In the genomic region with DNA sequence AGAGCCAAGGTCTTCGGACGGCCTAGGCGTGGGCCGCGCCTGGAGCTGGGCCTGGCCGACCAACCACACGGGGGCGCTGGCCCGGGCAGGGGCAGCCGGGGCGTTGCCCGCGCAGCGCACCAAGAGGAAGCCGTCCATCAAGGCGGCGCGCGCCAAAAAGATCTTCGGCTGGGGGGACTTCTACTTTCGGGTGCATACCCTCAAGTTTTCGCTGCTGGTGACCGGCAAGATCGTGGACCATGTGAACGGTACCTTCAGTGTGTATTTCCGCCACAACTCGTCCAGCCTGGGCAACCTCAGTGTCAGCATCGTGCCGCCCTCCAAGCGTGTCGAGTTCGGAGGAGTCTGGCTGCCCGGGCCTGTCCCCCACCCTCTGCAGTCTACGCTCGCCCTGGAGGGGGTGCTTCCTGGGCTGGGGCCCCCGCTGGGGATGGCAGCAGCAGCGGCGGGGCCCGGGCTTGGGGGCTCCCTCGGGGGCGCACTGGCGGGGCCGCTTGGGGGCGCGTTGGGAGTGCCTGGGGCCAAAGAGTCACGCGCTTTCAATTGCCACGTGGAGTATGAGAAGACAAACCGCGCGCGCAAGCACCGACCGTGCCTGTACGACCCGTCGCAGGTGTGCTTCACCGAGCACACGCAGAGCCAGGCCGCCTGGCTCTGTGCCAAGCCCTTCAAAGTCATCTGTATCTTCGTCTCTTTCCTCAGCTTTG, we compare ENCODE assay signal across 8 cellular contexts. TPM values are rescaled to one million over a fixed set of nuclear protein-coding genes. Genes with fewer than 3 reads are reported as not detected.
DNase-seq lines count a peak whose midpoint lies in the region; ATAC-seq and TF ChIP-seq lines count a peak whose summit lies in the region.

No MANE protein-coding gene starts in this region.

- H3K36me3 ChIP-seq in effector memory CD4-positive, alpha-beta T cell (ENCODE audit: control insufficient read depth, insufficient read depth, low read length) = no peaks in the 10 kb centered on the region
- H3K36me3 ChIP-seq in neuronal stem cell (replicated peaks in 1 of 2; ENCODE audit: control insufficient read depth in 2 of 2, insufficient read depth in 2 of 2, low read length in 2 of 2) = no peaks in the 10 kb centered on the region

- DNase-seq in AG04450 (ENCODE audit: low read depth, low spot score) = no peak
- peak; percentile 91 for DNase-seq in H9
- DNase-seq in activated CD4-positive, alpha-beta T cell treated with anti-CD3 and anti-CD28 coated beads for 1 hour = peak; percentile 49
- peak in 2 of 3 donors; percentile 27 to 47 for DNase-seq in effector memory CD4-positive, alpha-beta T cell
- no peak for DNase-seq in neuronal stem cell (ENCODE audit: low spot score)
- DNase-seq in HuH-7 (ENCODE audit: low spot score) = no peak

- H3T11ph ChIP-seq in H9 (ENCODE audit: low read length) = no peak overlapping the region

- H3K27ac Mint-ChIP-seq in H9 = no peak overlapping the region

- H2BK12ac ChIP-seq in H9 (ENCODE audit: insufficient read length, low read depth, low read length) = no peak overlapping the region
- H2BK12ac ChIP-seq in neuronal stem cell (ENCODE audit: low read length) = peak overlapping the region; percentile 30

- H3K4me3 ChIP-seq in AG04450 (ENCODE audit: low read depth, low read length) = no peak overlapping the region
- H3K4me3 ChIP-seq in effector memory CD4-positive, alpha-beta T cell (ENCODE audit: insufficient read depth, low read depth, low read length, poor library complexity, severe bottlenecking) = no peak overlapping the region
- H3K4me3 ChIP-seq in neuronal stem cell (ENCODE audit: low read length in 2 of 2) = no peak overlapping the region

- H3K18ac ChIP-seq in H9 (ENCODE audit: insufficient read length, low read depth, low read length) (no peak overlapping the region), neuronal stem cell (ENCODE audit: low read length) (peak overlapping the region; percentile 62)

- no peak overlapping the region for H3K23ac ChIP-seq in H9 (ENCODE audit: insufficient read length, low read depth, low read length)
- H3K23ac ChIP-seq in neuronal stem cell (ENCODE audit: low read depth, low read length, poor library complexity) = peak overlapping the region; percentile 60

- no peak overlapping the region for H4K91ac ChIP-seq in H9 (ENCODE audit: insufficient read length, low read depth, low read length)
- H4K91ac ChIP-seq in neuronal stem cell (ENCODE audit: low read depth, low read length, poor library complexity) = no peak overlapping the region

- H3K4me1 ChIP-seq in H9 (ENCODE audit: insufficient read depth, low read length) (no peaks in the 10 kb centered on the region; the same call in 1 of the 2 replicates), neuronal stem cell (ENCODE audit: control insufficient read depth in 2 of 2, insufficient read depth in 1 of 2, low read depth in 1 of 2, low read length in 2 of 2) (peaks cover 21 to 28% of the 10 kb centered on the region in 2 donors)
- peaks cover 37% of the 10 kb centered on the region for H3K4me1 ChIP-seq in effector memory CD4-positive, alpha-beta T cell (ENCODE audit: control insufficient read depth, insufficient read depth, low read length, poor library complexity, severe bottlenecking)

- peaks cover 56 to 69% of the 10 kb centered on the region in 2 experiments for H3K4me1 Mint-ChIP-seq in H9

- H3K14ac ChIP-seq in H9 (ENCODE audit: insufficient read depth, low read length) (no peak overlapping the region), neuronal stem cell (ENCODE audit: low read length) (peak overlapping the region; percentile 4)

- H2AK5ac ChIP-seq in H9 (ENCODE audit: insufficient read length, low read length) (no peak overlapping the region), neuronal stem cell (ENCODE audit: low read depth, low read length) (peak overlapping the region; percentile 92)

- H3K56ac ChIP-seq in H9 (ENCODE audit: insufficient read length, low read depth, low read length) = no peak overlapping the region

- no peak overlapping the region for H3K27ac ChIP-seq in AG04450 (ENCODE audit: low read depth, low read length)
- H3K27ac ChIP-seq in H9 (ENCODE audit: insufficient read length, low read depth, low read length) = no peak overlapping the region
- H3K27ac ChIP-seq in effector memory CD4-positive, alpha-beta T cell (ENCODE audit: insufficient read depth, low read length, poor library complexity, severe bottlenecking) = no peak overlapping the region
- no peak overlapping the region for H3K27ac ChIP-seq in neuronal stem cell (replicated peaks; ENCODE audit: low read length)

- peak overlapping the region; percentile 19 to 87; a peak in 4 of 5 replicates for H3K4me3 Mint-ChIP-seq in H9

- H4K20me1 ChIP-seq in H9 (ENCODE audit: control insufficient read depth, insufficient read depth, insufficient read length) = no peaks in the 10 kb centered on the region

- no peak overlapping the region for H3K9ac ChIP-seq in H9 (ENCODE audit: extremely low read depth, insufficient read length, low read length)
- no peak overlapping the region for H3K9ac ChIP-seq in neuronal stem cell (ENCODE audit: low read depth, low read length, poor library complexity)

- H4K8ac ChIP-seq in H9 (replicated peaks; ENCODE audit: insufficient read length, low read depth, low read length) (no peak overlapping the region), neuronal stem cell (ENCODE audit: low read depth, low read length) (no peak overlapping the region)

- H3K36me3 Mint-ChIP-seq in H9 (ENCODE audit: insufficient read depth in 1 of 3, low read depth in 3 of 3) = peaks cover 0 to 5% (median 2%) of the 10 kb centered on the region in 3 experiments; a peak in 4 of 7 replicates

- H3K9me3 ChIP-seq in AG04450 (ENCODE audit: control insufficient read depth, insufficient read depth, low read length) (no peaks in the 10 kb centered on the region; the same call in 1 of the 2 replicates), H9 (ENCODE audit: control insufficient read depth, low read depth, low read length) (no peaks in the 10 kb centered on the region), neuronal stem cell (replicated peaks in 1 of 2; ENCODE audit: control insufficient read depth in 2 of 2, insufficient read depth in 1 of 2, low read depth in 1 of 2, low read length in 2 of 2) (peaks cover 0 to 4% of the 10 kb centered on the region in 2 donors)
- H3K9me3 ChIP-seq in effector memory CD4-positive, alpha-beta T cell (ENCODE audit: control insufficient read depth, low read length) = no peaks in the 10 kb centered on the region

- H3K27me3 ChIP-seq in AG04450 (ENCODE audit: control insufficient read depth, insufficient read depth, low read length) (peaks cover 22% of the 10 kb centered on the region), H9 (ENCODE audit: insufficient read depth, low read length) (peaks cover 48% of the 10 kb centered on the region), neuronal stem cell (ENCODE audit: control insufficient read depth in 3 of 3, insufficient read depth in 3 of 3, low read depth in 1 of 3, low read length in 3 of 3) (peaks cover 37 to 80% (median 75%) of the 10 kb centered on the region in 3 experiments)
- peaks cover 63% of the 10 kb centered on the region for H3K27me3 ChIP-seq in effector memory CD4-positive, alpha-beta T cell (replicated peaks; ENCODE audit: control insufficient read depth, insufficient read depth, low read length, poor library complexity, severe bottlenecking)

- ATAC-seq in GM21526 (IDR thresholded peaks at IDR 0.05; ENCODE audit: low FRiP score, unreplicated experiment) = no peak
- ATAC-seq in HG03196 (IDR thresholded peaks at IDR 0.05; ENCODE audit: unreplicated experiment) = no peak

- peaks cover under 1% of the 10 kb centered on the region; the same call in 1 of the 2 replicates for H3K79me2 ChIP-seq in H9 (ENCODE audit: insufficient read depth, low read length)

- no peaks in the 10 kb centered on the region; a peak in 2 of 5 replicates for H3K9me3 Mint-ChIP-seq in H9

- no peak overlapping the region for H2BK20ac ChIP-seq in H9 (ENCODE audit: low read depth, low read length, poor library complexity, severe bottlenecking)

- H2BK5ac ChIP-seq in H9 (ENCODE audit: insufficient read length, low read length) (no peak overlapping the region), neuronal stem cell (ENCODE audit: low read length) (no peak overlapping the region)

- H3K4ac ChIP-seq in H9 (ENCODE audit: low read depth, low read length) = no peak overlapping the region
- H3K4ac ChIP-seq in neuronal stem cell (ENCODE audit: low read length) = no peak overlapping the region

- H2BK15ac ChIP-seq in H9 (ENCODE audit: low read depth, low read length) = no peak overlapping the region
- H2BK15ac ChIP-seq in neuronal stem cell (ENCODE audit: low read length) = peak overlapping the region; percentile 55

- no peak overlapping the region for H4K5ac ChIP-seq in H9 (ENCODE audit: insufficient read length, low read depth, low read length)

- peaks cover 80% of the 10 kb centered on the region for H3K27me3 Mint-ChIP-seq in H9 (ENCODE audit: low read depth)

- H3K23me2 ChIP-seq in H9 (ENCODE audit: insufficient read length, low read depth, low read length, poor library complexity, severe bottlenecking) = peaks cover 25% of the 10 kb centered on the region

- CTCF ChIA-PET in AG04450 (lab: Charles Lee) = interaction anchor here (1.0 to 3.4 kb wide), 5 partner anchors 11 to 228 kb away, joined by 3 to 28 read pairs (median 16); no protein-coding TSS in a partner anchor

- no CpG with 5 or more reads among the region's 61 CpGs for WGBS in H9 (ENCODE audit: extremely low coverage, insufficient read length, low lambda C conversion rate)
- no CpG with 5 or more reads among the region's 61 CpGs for WGBS in neuronal stem cell (ENCODE audit: extremely low coverage in 2 of 2, insufficient read length in 2 of 2, insufficient replicate concordance in 1 of 2), 2 donors

- POLR2A ChIA-PET in AG04450 (lab: Yijun Ruan, JAX) = no interaction called here

- no peak overlapping the region for H2AFZ ChIP-seq in H9 (ENCODE audit: low read length)
- no peak overlapping the region for H2AFZ ChIP-seq in neuronal stem cell (ENCODE audit: low read length)

- peak; percentile 34; the same call in 1 of the 2 replicates for TF ChIP-seq CTCF in AG04450 (IDR thresholded peaks at IDR 0.05; ENCODE audit: low read depth, low read length)
- peak; percentile 98 for TF ChIP-seq CTCF in H9 (conservative IDR thresholded peaks at IDR 0.05)

- H3K79me1 ChIP-seq in H9 (ENCODE audit: insufficient read depth, low read depth, low read length, poor library complexity, severe bottlenecking) (no peaks in the 10 kb centered on the region), neuronal stem cell (ENCODE audit: low read depth, low read length) (peaks cover 3% of the 10 kb centered on the region)

- H3K4me2 ChIP-seq in H9 (ENCODE audit: insufficient read depth, insufficient read length, low read length) = peak overlapping the region; percentile 77
- H3K4me2 ChIP-seq in neuronal stem cell (ENCODE audit: insufficient read depth, low read length, poor library complexity, severe bottlenecking) = no peak overlapping the region

- H2BK120ac ChIP-seq in H9 (ENCODE audit: low read depth, low read length, poor library complexity, severe bottlenecking) (no peak overlapping the region), neuronal stem cell (ENCODE audit: low read depth, low read length) (peak overlapping the region; percentile 37)

RNA-seq across cellular contexts. Expression of gene SHMT2, which starts 4.4 kb away (rescaled TPM):
- 266 and 314 TPM in 2 replicates for polyA plus RNA-seq in AG04450 (2011; rRNA removed)
- 213 and 339 TPM in 2 replicates for polyA minus RNA-seq in AG04450 (2011; rRNA and poly(A)+ RNA removed)
- 257 and 260 TPM in 2 replicates for total RNA-seq in H9 (2021)
- 117 TPM for polyA plus RNA-seq in neuronal stem cell (2013, experiment 1 of 2)
- polyA plus RNA-seq in neuronal stem cell (2013, experiment 2 of 2) = 112 TPM

RNA-seq across cellular contexts. Expression of gene NXPH4, which starts 8.5 kb away (rescaled TPM):
- 0.79 and 1.0 TPM in 2 replicates for polyA plus RNA-seq in AG04450 (2011; rRNA removed)
- 0.61 and 1.4 TPM in 2 replicates for polyA minus RNA-seq in AG04450 (2011; rRNA and poly(A)+ RNA removed)
- total RNA-seq in H9 (2021) = 2.1 and 2.8 TPM in 2 replicates
- polyA plus RNA-seq in neuronal stem cell (2013, experiment 1 of 2) = 0.26 TPM
- polyA plus RNA-seq in neuronal stem cell (2013, experiment 2 of 2) = 0.29 TPM

RNA-seq across cellular contexts. Expression of gene STAC3, which starts 25.9 kb away (rescaled TPM):
- polyA plus RNA-seq in AG04450 (2011; rRNA removed) = 0.25 and 0.65 TPM in 2 replicates
- polyA minus RNA-seq in AG04450 (2011; rRNA and poly(A)+ RNA removed) = 0.60 and 1.6 TPM in 2 replicates
- total RNA-seq in H9 (2021) = 2.0 and 2.8 TPM in 2 replicates
- 0.79 TPM for polyA plus RNA-seq in neuronal stem cell (2013, experiment 1 of 2)
- polyA plus RNA-seq in neuronal stem cell (2013, experiment 2 of 2) = 0.93 TPM

Comparison
In these comparisons a context has a peak if more than half of its experiments do, and no peak if none do; other contexts are left out.
1. DNase-seq: peak in H9 (single experiment), activated CD4-positive, alpha-beta T cell treated with anti-CD3 and anti-CD28 coated beads for 1 hour (single experiment) and effector memory CD4-positive, alpha-beta T cell (2 of 3); none in AG04450 (single experiment), neuronal stem cell (single experiment) and HuH-7 (single experiment).